In genomic region chr5:16913840-16914435, GRCh38 we compare ENCODE assay signal across 17 cellular contexts. TPM values are rescaled to one million over a fixed set of nuclear protein-coding genes. Genes with fewer than 3 reads are reported as not detected.
DNase-seq lines count a peak whose midpoint lies in the region; ATAC-seq and TF ChIP-seq lines count a peak whose summit lies in the region.
"Had no signal": no experiment of that assay in that cellular context is flagged by ENCODE, and none has a peak within 500 bp of the region (broad histone marks: within the 10 kb centered on the region; RNA-seq: fewer than 3 reads in every experiment).

No MANE protein-coding gene starts in this region.

- CTCF ChIA-PET in IMR-90 (lab: Yijun Ruan, JAX), result interaction anchor here (1.2 kb wide), 1 partner anchor 219 kb away, joined by 3 read pairs; no protein-coding TSS in a partner anchor

- no peak overlapping the region for H3K56ac ChIP-seq in IMR-90 (ENCODE audit: extremely low read depth, insufficient read depth, low read length)

- H3K23ac ChIP-seq in IMR-90 (ENCODE audit: low read depth, low read length), result peak overlapping the region; percentile 2; the same call in 1 of the 2 replicates

- H3K9me1 ChIP-seq in IMR-90 (ENCODE audit: insufficient read depth, low read length), result peaks cover 47% of the 10 kb centered on the region

- H2BK20ac ChIP-seq in IMR-90 (ENCODE audit: low read depth, low read length), result no peak overlapping the region

- no peak for ATAC-seq in IMR-90 (ENCODE audit: low read depth)
- ATAC-seq in left colon, result peak; percentile 90
- no peak for ATAC-seq in HG02623 (IDR thresholded peaks at IDR 0.05; ENCODE audit: unreplicated experiment)
- ATAC-seq in HG03342 (IDR thresholded peaks at IDR 0.05; ENCODE audit: unreplicated experiment), result no peak
- ATAC-seq: right lobe of liver had no signal

- H3K14ac ChIP-seq in IMR-90 (replicated peaks; ENCODE audit: low read depth, low read length), result peak overlapping the region; percentile 64; the same call in 1 of the 2 replicates

- H2AK9ac ChIP-seq in IMR-90 (replicated peaks; ENCODE audit: low read depth, low read length, poor library complexity), result peak overlapping the region; percentile 8

- DNase-seq in IMR-90 (no peak), SK-N-MC (ENCODE audit: low read depth, low spot score) (no peak), left colon (peak; percentile 59 to 71), ecto neural progenitor cell (ENCODE audit: low spot score) (no peak)
- DNase-seq: activated CD4-positive, alpha-beta T cell treated with anti-CD3 and anti-CD28 coated beads for 48 hours; activated effector memory CD4-positive, alpha-beta T cell treated with anti-CD3 and anti-CD28 coated beads, Interleukin-2, amount 50 U/mL, for 16 hours; COR-L47; effector CD8-positive, alpha-beta T cell; H7; KBM-7; NCI-H1092 treated with DMSO at 0.1 percent for 48 hours; NCI-H748 treated with DMSO at 0.1 percent for 48 hours; right lobe of liver; stimulated activated CD4-positive, alpha-beta T cell treated with anti-CD3 and anti-CD28 coated beads, Interleukin-4, amount 100 ng/mL, for 1 hour had no signal

- H3K18ac ChIP-seq in IMR-90 (ENCODE audit: low read depth, low read length), result peak overlapping the region; percentile 20; the same call in 1 of the 2 replicates

- intact Hi-C loops in IMR-90 (cut with micrococcal nuclease) (no loop called here), left colon (cut with DNase I, micrococcal nuclease) (no loop called here)

- no peak overlapping the region for H2BK120ac ChIP-seq in IMR-90 (ENCODE audit: low read depth, low read length)

- dilution Hi-C loops in IMR-90 (cut with HindIII; ENCODE audit: low sequenced_read_pairs, unreplicated experiment), result no loop called here

- in situ Hi-C loops in IMR-90 (cut with MboI; ENCODE audit: low sequenced_read_pairs), result no loop called here

- peak overlapping the region; percentile 14; the same call in 1 of the 2 replicates for H3K4ac ChIP-seq in IMR-90 (ENCODE audit: low read depth, low read length)

- no peak overlapping the region for H2AFZ ChIP-seq in IMR-90 (replicated peaks; ENCODE audit: low read length, poor library complexity)

- H3K27ac ChIP-seq in IMR-90 (ENCODE audit: insufficient read depth, low read length), result peak overlapping the region; percentile 20; the same call in 1 of the 2 replicates
- H3K27ac ChIP-seq in SK-N-MC, result peak overlapping the region; percentile 75
- H3K27ac ChIP-seq in skin epidermis, result peak overlapping the region in 11 of 21 experiments; percentile 3 to 66 (median 28)
- H3K27ac ChIP-seq: right lobe of liver had no signal

- H3K27me3 ChIP-seq in IMR-90 (ENCODE audit: control insufficient read depth, insufficient read depth, low read length), result no peaks in the 10 kb centered on the region
- H3K27me3 ChIP-seq: right lobe of liver had no signal

- BruUV-seq in IMR-90 (replicated peaks; lab: Mats Ljungman, UMichigan), result no TSS peak

- H4K8ac ChIP-seq in IMR-90 (ENCODE audit: low read depth in 2 of 2, low read length in 2 of 2), result peak overlapping the region in 1 of 2 experiments; percentile 11; a peak in 1 of 4 replicates

- H3K36me3 ChIP-seq in IMR-90 (ENCODE audit: control insufficient read depth, insufficient read depth, low read length) (peaks cover 3% of the 10 kb centered on the region), SK-N-MC (ENCODE audit: insufficient read depth, low read length) (peaks cover 46% of the 10 kb centered on the region)
- H3K36me3 ChIP-seq: right lobe of liver had no signal

- H3K9me3 ChIP-seq in IMR-90 (ENCODE audit: control insufficient read depth, insufficient read depth, low read length), result no peaks in the 10 kb centered on the region
- H3K9me3 ChIP-seq in SK-N-MC (ENCODE audit: low read depth, low read length), result no peaks in the 10 kb centered on the region
- H3K9me3 ChIP-seq: right lobe of liver had no signal

- peaks cover 42% of the 10 kb centered on the region for H3K4me1 ChIP-seq in IMR-90 (ENCODE audit: control insufficient read depth, insufficient read depth, low read length)
- H3K4me1 ChIP-seq: right lobe of liver had no signal

- H4K91ac ChIP-seq in IMR-90 (ENCODE audit: insufficient read depth, low read depth, low read length), result no peak overlapping the region

- no peak overlapping the region for H3K4me2 ChIP-seq in IMR-90 (ENCODE audit: low read depth, low read length)

- POLR2A ChIA-PET in IMR-90 (lab: Charles Lee; ENCODE audit: unreplicated experiment), result no interaction called here

- H3K79me1 ChIP-seq in IMR-90 (ENCODE audit: low read depth in 1 of 2, low read length in 2 of 2), result peaks cover 3 to 74% of the 10 kb centered on the region in 2 experiments; a peak in 3 of 4 replicates

- WGBS in IMR-90 (ENCODE audit: extremely low coverage in 2 of 2, insufficient read length in 1 of 2), 2 experiments, result 86% methylated on average over 5 of the region's 11 CpGs; no CpG with 5 or more reads in 1 of the 2 experiments

- H2AK5ac ChIP-seq in IMR-90 (ENCODE audit: low read depth, low read length), result peak overlapping the region; percentile 37; the same call in 1 of the 2 replicates

- H3K9ac ChIP-seq in IMR-90 (ENCODE audit: low read depth, low read length) (no peak overlapping the region), SK-N-MC (ENCODE audit: insufficient read length) (no peak overlapping the region)

- H4K5ac ChIP-seq in IMR-90 (ENCODE audit: low read depth, low read length), result no peak overlapping the region

- no peak for TF ChIP-seq RAD21 in IMR-90 (IDR thresholded peaks at IDR 0.05; ENCODE audit: low read length)

- H2BK15ac ChIP-seq in IMR-90 (ENCODE audit: low read depth, low read length), result no peak overlapping the region

- H2BK5ac ChIP-seq in IMR-90 (ENCODE audit: low read depth, low read length, poor library complexity, severe bottlenecking), result peak overlapping the region; percentile 7

- TF ChIP-seq CTCF in IMR-90 (conservative IDR thresholded peaks at IDR 0.05; ENCODE audit: low read depth, low read length), result no peak

- peaks cover 99% of the 10 kb centered on the region for H4K20me1 ChIP-seq in IMR-90 (ENCODE audit: insufficient read depth, low read length)

- H3K4me3 ChIP-seq in IMR-90 (ENCODE audit: insufficient read depth, low read depth, low read length) (no peak overlapping the region), SK-N-MC (peak overlapping the region; percentile 36; the same call in 1 of the 2 replicates), skin epidermis (no peak overlapping the region)
- H3K4me3 ChIP-seq: right lobe of liver had no signal

- no peak for TF ChIP-seq POLR2A in IMR-90 (IDR thresholded peaks at IDR 0.05; ENCODE audit: low read depth, low read length)

TF ChIP-seq in IMR-90, 13 proteins besides CTCF, POLR2A, EP300 and RAD21:
- TF ChIP-seq MAFK (IDR thresholded peaks at IDR 0.05; ENCODE audit: low read depth, low read length) (no peak), CEBPB (IDR thresholded peaks at IDR 0.05; ENCODE audit: low read depth, low read length) (no peak), NFE2L2 (IDR thresholded peaks at IDR 0.05; ENCODE audit: low read depth, low read length) (no peak), MAZ (IDR thresholded peaks at IDR 0.05; ENCODE audit: borderline replicate concordance, low read depth, low read length) (no peak), SMC3 (IDR thresholded peaks at IDR 0.05; ENCODE audit: low read depth, low read length) (no peak), RFX5 (IDR thresholded peaks at IDR 0.05; ENCODE audit: low read depth, low read length) (no peak), MXI1 (IDR thresholded peaks at IDR 0.05; ENCODE audit: borderline replicate concordance, low read depth, low read length) (no peak), RCOR1 (IDR thresholded peaks at IDR 0.05; ENCODE audit: insufficient replicate concordance, low read length) (no peak), CHD1 (IDR thresholded peaks at IDR 0.05; ENCODE audit: low read depth, low read length) (no peak), USF2 (IDR thresholded peaks at IDR 0.05; ENCODE audit: low read depth, low read length) (no peak), ELK1 (IDR thresholded peaks at IDR 0.05; ENCODE audit: borderline replicate concordance, low read depth, low read length) (no peak), FOS (IDR thresholded peaks at IDR 0.05; ENCODE audit: low read depth, low read length) (no peak), BHLHE40 (IDR thresholded peaks at IDR 0.05; ENCODE audit: low read depth, low read length) (no peak)

RNA-seq across cellular contexts. Expression of gene MYO10, which starts 22.1 kb away (rescaled TPM):
- total RNA-seq in IMR-90 (2012; rRNA removed) (93.0 and 115 TPM in 2 replicates), left colon (10 to 100 TPM; 57.6 to 71.7 TPM)
- polyA plus RNA-seq in IMR-90 (2012; rRNA removed), result 39.9 and 41.9 TPM in 2 replicates
- 30.6 and 53.6 TPM in 2 replicates for polyA plus RNA-seq in IMR-90 (2012; cell fraction: cytosol; rRNA removed)
- polyA plus RNA-seq in IMR-90 (2012; cell fraction: nucleus; rRNA removed; ENCODE audit: low replicate concordance), result 35.4 and 54.4 TPM in 2 replicates

Comparison
In these comparisons a context has a peak if more than half of its experiments do, and no peak if none do; other contexts are left out.
1. DNase-seq: peak in left colon (2 of 2); none in IMR-90 (single experiment), SK-N-MC (single experiment) and ecto neural progenitor cell (single experiment).
2. H3K27ac ChIP-seq: peak in every context shown above with its lines; median percentile 75 in SK-N-MC; 28 in skin epidermis; 20 in IMR-90.